15 cellular contexts compared by ENCODE assay signal in the genomic region with DNA sequence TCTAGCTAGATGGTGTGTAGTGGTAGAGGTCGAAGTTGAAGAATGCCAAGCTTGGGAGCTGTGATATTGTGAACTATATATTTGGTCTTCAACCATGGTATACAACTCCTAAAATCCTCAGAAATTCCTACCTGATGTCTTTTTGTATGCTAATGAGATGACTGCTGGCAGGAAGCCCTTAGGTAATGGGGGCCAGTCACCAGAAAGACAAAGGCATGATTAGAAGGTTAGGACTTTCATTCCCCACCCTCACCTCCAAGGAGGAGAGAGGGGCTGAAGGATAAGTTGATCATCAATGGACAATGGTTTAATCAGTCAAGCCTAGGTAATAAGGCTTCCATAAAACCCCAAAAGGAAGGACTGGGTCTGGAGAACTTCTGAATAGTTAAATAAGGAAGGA.
A peak's percentile ranks its signal among the peaks of the same experiment; 100 is the strongest.
DNase-seq lines count a peak whose midpoint lies in the region; ATAC-seq and TF ChIP-seq lines count a peak whose summit lies in the region.
"Had no signal": no experiment of that assay in that cellular context is flagged by ENCODE, and none has a peak within 500 bp of the region (broad histone marks: within the 10 kb centered on the region; RNA-seq: fewer than 3 reads in every experiment).

No MANE protein-coding gene starts in this region.

- H3K9me3 Mint-ChIP-seq in neural crest cell: peaks cover 2% of the 10 kb centered on the region

- no peaks in the 10 kb centered on the region for H3K27me3 ChIP-seq in HUES48 (ENCODE audit: control insufficient read depth, insufficient read depth, low read length)
- no peaks in the 10 kb centered on the region for H3K27me3 ChIP-seq in lower lobe of right lung (ENCODE audit: low read depth)
- H3K27me3 ChIP-seq in thyroid gland: no peaks in the 10 kb centered on the region

- H3K36me3 Mint-ChIP-seq in neural crest cell (ENCODE audit: low read depth): peaks cover 11% of the 10 kb centered on the region

- 88 to 96% methylated on average over 1 of the region's 1 CpG for WGBS in thyroid gland, 2 donors

- DNase-seq in epithelial cell of esophagus (ENCODE audit: low read depth) (peak; percentile 8), neural crest cell (ENCODE audit: low read depth, low spot score) (no peak), lower lobe of right lung (no peak), mucosa of descending colon (no peak), thyroid gland (no peak), AG08395 (ENCODE audit: low spot score) (no peak)
- DNase-seq: ACHN; AML-193; Caco-2; CD4-positive, alpha-beta T cell; GF-D8; GOT3; H7 had no signal

- H3K27ac ChIP-seq in HUES48 (ENCODE audit: low read depth, low read length) (peak overlapping the region; percentile 13), lower lobe of right lung (no peak overlapping the region), thyroid gland (no peak overlapping the region)
- H3K27ac ChIP-seq: C4-2B had no signal

- no peak overlapping the region for H3K9ac ChIP-seq in HUES48 (ENCODE audit: low read depth, low read length)

- H3K27me3 Mint-ChIP-seq in neural crest cell (ENCODE audit: low read depth): no peaks in the 10 kb centered on the region
- H3K27me3 Mint-ChIP-seq: CD4-positive, alpha-beta T cell had no signal

- TF ChIP-seq POLR2A in thyroid gland (IDR thresholded peaks at IDR 0.05): no peak

- H3K4me3 ChIP-seq in HUES48 (ENCODE audit: low read depth, low read length): no peak overlapping the region
- no peak overlapping the region for H3K4me3 ChIP-seq in epithelial cell of esophagus (ENCODE audit: low read length)
- no peak overlapping the region for H3K4me3 ChIP-seq in lower lobe of right lung
- H3K4me3 ChIP-seq in mucosa of descending colon: no peak overlapping the region
- no peak overlapping the region for H3K4me3 ChIP-seq in thyroid gland (replicated peaks in 1 of 3)

- H3K36me3 ChIP-seq in HUES48 (ENCODE audit: control insufficient read depth, insufficient read depth, low read length) (no peaks in the 10 kb centered on the region), lower lobe of right lung (no peaks in the 10 kb centered on the region), mucosa of descending colon (ENCODE audit: low read depth) (no peaks in the 10 kb centered on the region), thyroid gland (no peaks in the 10 kb centered on the region)

- peak overlapping the region; percentile 74 for H3K27ac Mint-ChIP-seq in neural crest cell (ENCODE audit: unreplicated experiment)
- H3K27ac Mint-ChIP-seq: CD4-positive, alpha-beta T cell had no signal

- H3K9me3 ChIP-seq in HUES48 (ENCODE audit: control insufficient read depth, insufficient read depth, low read length) (no peaks in the 10 kb centered on the region; the same call in 1 of the 2 replicates), lower lobe of right lung (no peaks in the 10 kb centered on the region), mucosa of descending colon (no peaks in the 10 kb centered on the region), thyroid gland (no peaks in the 10 kb centered on the region)
- H3K9me3 ChIP-seq: Caco-2 had no signal

- ATAC-seq in lower lobe of right lung (no peak), mucosa of descending colon (no peak)

- no peak overlapping the region for H3K4me3 Mint-ChIP-seq in neural crest cell
- H3K4me3 Mint-ChIP-seq: CD4-positive, alpha-beta T cell had no signal

- TF ChIP-seq CTCF in epithelial cell of esophagus (IDR thresholded peaks at IDR 0.05; ENCODE audit: insufficient read depth, low read depth, low read length, missing control alignments) (no peak), neural crest cell (conservative IDR thresholded peaks at IDR 0.05) (no peak), lower lobe of right lung (IDR thresholded peaks at IDR 0.05) (no peak), mucosa of descending colon (IDR thresholded peaks at IDR 0.05) (no peak), thyroid gland (IDR thresholded peaks at IDR 0.05) (no peak)

- no peaks in the 10 kb centered on the region for H3K4me1 Mint-ChIP-seq in neural crest cell

- intact Hi-C loops in lower lobe of right lung (cut with DNase I): no loop called here
- intact Hi-C loops in mucosa of descending colon (cut with DNase I, micrococcal nuclease): no loop called here
- intact Hi-C loops in thyroid gland (cut with DNase I): no loop called here

- peaks cover 16% of the 10 kb centered on the region for H3K4me1 ChIP-seq in HUES48 (ENCODE audit: control insufficient read depth, insufficient read depth, low read length)
- H3K4me1 ChIP-seq in lower lobe of right lung: peaks cover 7% of the 10 kb centered on the region
- no peaks in the 10 kb centered on the region for H3K4me1 ChIP-seq in mucosa of descending colon (ENCODE audit: low read depth)
- peaks cover 0 to 7% of the 10 kb centered on the region in 2 donors for H3K4me1 ChIP-seq in thyroid gland
